7 cellular contexts compared by ENCODE assay signal in the genomic region with DNA sequence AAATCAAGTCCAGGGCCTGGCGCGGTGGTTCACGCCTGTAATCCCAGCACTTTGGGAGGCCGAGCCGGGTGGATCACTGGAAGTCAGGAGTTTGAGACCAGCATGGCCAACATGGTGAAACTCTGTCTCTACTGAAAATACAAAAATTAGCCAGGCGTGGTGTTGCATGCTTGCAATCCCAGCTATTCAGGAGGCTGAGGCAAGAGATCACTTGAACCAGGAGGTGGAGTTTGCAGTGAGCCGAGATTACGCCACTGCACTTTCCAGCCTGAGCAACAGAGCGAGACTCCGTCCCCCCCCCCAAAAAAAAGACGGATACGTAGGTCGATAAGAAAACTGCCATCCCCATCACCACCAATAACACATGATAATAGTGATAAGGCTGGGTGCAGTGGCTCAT.
DNase-seq lines count a peak whose midpoint lies in the region; ATAC-seq and TF ChIP-seq lines count a peak whose summit lies in the region.
"Not testable (repeated sequence)": the region's sequence is repeated elsewhere in the genome, so short reads cannot be mapped to it uniquely, and the experiment has no call there.

No MANE protein-coding gene starts in this region.

- WGBS in neuronal stem cell (ENCODE audit: extremely low coverage in 2 of 2, insufficient read length in 2 of 2, insufficient replicate concordance in 1 of 2), 2 donors, result no CpG with 5 or more reads among the region's 13 CpGs

- H4K20me1 ChIP-seq in BLaER1, result not testable (repeated sequence)

- not testable (repeated sequence) for H3K14ac ChIP-seq in neuronal stem cell (ENCODE audit: low read length)

- peak overlapping the region; percentile 91 for H3K4me2 ChIP-seq in BLaER1
- H3K4me2 ChIP-seq in neuronal stem cell (ENCODE audit: insufficient read depth, low read length, poor library complexity, severe bottlenecking), result not testable (repeated sequence)

- TF ChIP-seq CTCF in VCaP (conservative IDR thresholded peaks at IDR 0.05); left lung (IDR thresholded peaks at IDR 0.05); upper lobe of right lung (IDR thresholded peaks at IDR 0.05): not testable (repeated sequence)

- not testable (repeated sequence) for H3K23ac ChIP-seq in neuronal stem cell (ENCODE audit: low read depth, low read length, poor library complexity)

- ATAC-seq in left lung, result peak; percentile 25
- peak; percentile 34 for ATAC-seq in upper lobe of right lung

- peak; percentile 69 for DNase-seq in GF-D8 (lab: John Stamatoyannopoulos, UW)
- not testable (repeated sequence) for DNase-seq in left lung; neuronal stem cell (ENCODE audit: low spot score); upper lobe of right lung
- DNase-seq in posterior vena cava (ENCODE audit: low spot score), result peak; percentile 51

- H3K27ac ChIP-seq in BLaER1 (peak overlapping the region; percentile 89), VCaP (peak overlapping the region; percentile 95)
- not testable (repeated sequence) for H3K27ac ChIP-seq in left lung; neuronal stem cell (replicated peaks; ENCODE audit: low read length); upper lobe of right lung

- not testable (repeated sequence) for H2BK5ac ChIP-seq in neuronal stem cell (ENCODE audit: low read length)

- not testable (repeated sequence) for H4K8ac ChIP-seq in neuronal stem cell (ENCODE audit: low read depth, low read length)

- H3K4me3 ChIP-seq in BLaER1, result peak overlapping the region; percentile 45; the same call in 1 of the 2 replicates
- H3K4me3 ChIP-seq in left lung; neuronal stem cell (ENCODE audit: low read length in 2 of 2); upper lobe of right lung: not testable (repeated sequence)

- intact Hi-C loops in left lung (cut with DNase I); posterior vena cava (cut with DNase I); upper lobe of right lung (cut with DNase I): not testable (repeated sequence)

- H3K4ac ChIP-seq in neuronal stem cell (ENCODE audit: low read length), result not testable (repeated sequence)

- not testable (repeated sequence) for H2BK120ac ChIP-seq in neuronal stem cell (ENCODE audit: low read depth, low read length)

- not testable (repeated sequence) for H3K36me3 ChIP-seq in BLaER1; left lung; neuronal stem cell (replicated peaks in 1 of 2; ENCODE audit: control insufficient read depth in 2 of 2, insufficient read depth in 2 of 2, low read length in 2 of 2); upper lobe of right lung

- H3K4me1 ChIP-seq in BLaER1 (peaks cover 99% of the 10 kb centered on the region), left lung (peaks cover 0 to 10% of the 10 kb centered on the region in 2 donors), neuronal stem cell (ENCODE audit: control insufficient read depth in 2 of 2, insufficient read depth in 1 of 2, low read depth in 1 of 2, low read length in 2 of 2) (peaks cover 20 to 24% of the 10 kb centered on the region in 2 donors)
- H3K4me1 ChIP-seq in upper lobe of right lung, result not testable (repeated sequence)

- not testable (repeated sequence) for H3K18ac ChIP-seq in neuronal stem cell (ENCODE audit: low read length)

- not testable (repeated sequence) for H3K27me3 ChIP-seq in BLaER1; left lung; neuronal stem cell (ENCODE audit: control insufficient read depth in 3 of 3, insufficient read depth in 3 of 3, low read depth in 1 of 3, low read length in 3 of 3); upper lobe of right lung

- not testable (repeated sequence) for H2BK12ac ChIP-seq in neuronal stem cell (ENCODE audit: low read length)

- peak overlapping the region; percentile 54 for H2AFZ ChIP-seq in neuronal stem cell (ENCODE audit: low read length)

- not testable (repeated sequence) for H3K9me3 ChIP-seq in BLaER1; left lung; neuronal stem cell (replicated peaks in 1 of 2; ENCODE audit: control insufficient read depth in 2 of 2, insufficient read depth in 1 of 2, low read depth in 1 of 2, low read length in 2 of 2); upper lobe of right lung

- H3K9ac ChIP-seq in BLaER1, result peak overlapping the region; percentile 81; the same call in 1 of the 2 replicates
- not testable (repeated sequence) for H3K9ac ChIP-seq in neuronal stem cell (ENCODE audit: low read depth, low read length, poor library complexity)

- not testable (repeated sequence) for H3K79me1 ChIP-seq in neuronal stem cell (ENCODE audit: low read depth, low read length)

- H2BK15ac ChIP-seq in neuronal stem cell (ENCODE audit: low read length), result not testable (repeated sequence)

- not testable (repeated sequence) for H4K91ac ChIP-seq in neuronal stem cell (ENCODE audit: low read depth, low read length, poor library complexity)

- H2AK5ac ChIP-seq in neuronal stem cell (ENCODE audit: low read depth, low read length), result peak overlapping the region; percentile 35
